ENCODE assay signal across 23 cellular contexts in genomic region chr14:27148143-27148542, GRCh38.
"Had no signal": no experiment of that assay in that cellular context is flagged by ENCODE, and none has a peak within 500 bp of the region (broad histone marks: within the 10 kb centered on the region; RNA-seq: fewer than 3 reads in every experiment).

No MANE protein-coding gene starts in this region.

- H3K27ac ChIP-seq: colonic mucosa, epithelial cell of prostate, esophagus squamous epithelium, gastrocnemius medialis, heart right ventricle, left lung, lower lobe of right lung had no signal

- ATAC-seq: effector memory CD8-positive, alpha-beta T cell; esophagus mucosa; gastrocnemius medialis; heart right ventricle; left cardiac atrium; left lung; left ventricle myocardium superior; lower lobe of right lung; mucosa of descending colon had no signal

- H3K4me1 ChIP-seq: colonic mucosa, esophagus squamous epithelium, gastrocnemius medialis, heart right ventricle, left lung, lower lobe of right lung had no signal

- H3K27me3 ChIP-seq: colonic mucosa, esophagus squamous epithelium, gastrocnemius medialis, heart right ventricle, left lung had no signal

- H3K4me3 ChIP-seq: colonic mucosa, esophagus squamous epithelium, gastrocnemius medialis, heart right ventricle, left lung, lower lobe of right lung, mucosa of descending colon had no signal

- H3K9me3 ChIP-seq: colonic mucosa, gastrocnemius medialis, lower lobe of right lung, mucosa of descending colon had no signal

- H3K36me3 ChIP-seq: colonic mucosa, esophagus squamous epithelium, gastrocnemius medialis, heart right ventricle, left lung, lower lobe of right lung had no signal

- DNase-seq: colonic mucosa; cortex of kidney; effector CD8-positive, alpha-beta T cell; effector memory CD8-positive, alpha-beta T cell; endodermal cell; erythroblast; esophagus squamous epithelium; foreskin fibroblast; foreskin melanocyte; gastrocnemius medialis; glutamatergic neuron; head of caudate nucleus; heart right ventricle; hippocampal formation; left cardiac atrium; left lung; left ventricle myocardium superior; lower lobe of right lung; mesenchymal stem cell; mucosa of descending colon; naive B cell had no signal
